ENCODE assay signal across 16 cellular contexts in genomic region chr17:35148144-35148543, GRCh38. TPM values are rescaled to one million over a fixed set of nuclear protein-coding genes. Genes with fewer than 3 reads are reported as not detected.
"Had no signal": no experiment of that assay in that cellular context is flagged by ENCODE, and none has a peak within 500 bp of the region (broad histone marks: within the 10 kb centered on the region; RNA-seq: fewer than 3 reads in every experiment).

No MANE protein-coding gene starts in this region.

- H3K4me1 ChIP-seq: lower lobe of right lung had no signal

- H3K27ac ChIP-seq: brain microvascular endothelial cell, dorsolateral prefrontal cortex, hepatocyte, lower lobe of right lung, thoracic aorta had no signal

- H3K4me3 ChIP-seq: dorsolateral prefrontal cortex, hepatocyte, lower lobe of right lung, thoracic aorta had no signal

- H3K79me2 ChIP-seq: hepatocyte had no signal

- H3K9me3 ChIP-seq: lower lobe of right lung, thoracic aorta had no signal

- DNase-seq: activated effector memory CD4-positive, alpha-beta T cell treated with Interleukin-2 at 50 U/mL for 16 hours; activated T-cell treated with anti-CD3 and anti-CD28 coated beads, Interleukin-2, amount 50 U/mL, for 24 hours; brain microvascular endothelial cell; dorsolateral prefrontal cortex; foreskin melanocyte; lower lobe of right lung; naive thymus-derived CD4-positive, alpha-beta T cell; stimulated activated CD4-positive, alpha-beta T cell treated with anti-CD3 and anti-CD28 coated beads, Interleukin-15, amount 100 ng/mL, for 24 hours; stimulated activated CD4-positive, alpha-beta T cell treated with anti-CD3 and anti-CD28 coated beads, Interleukin-4, amount 100 ng/mL, for 24 hours had no signal

- H2AFZ ChIP-seq: hepatocyte had no signal

- H3K4me2 ChIP-seq: hepatocyte had no signal

- H3K27me3 ChIP-seq: brain microvascular endothelial cell, dorsolateral prefrontal cortex, hepatocyte had no signal

- H3K36me3 ChIP-seq: brain microvascular endothelial cell, lower lobe of right lung, thoracic aorta had no signal

- ATAC-seq: activated CD4-positive, CD25-positive, alpha-beta regulatory T cell treated with anti-CD3 and anti-CD28 coated beads, Interleukin-2, amount 50 U/mL, for 24 hours; activated naive CD4-positive, alpha-beta T cell treated with anti-CD3 and anti-CD28 coated beads, Interleukin-2, amount 50 U/mL, for 72 hours; naive thymus-derived CD4-positive, alpha-beta T cell had no signal

RNA-seq across cellular contexts. Expression of gene UNC45B, which starts 0.5 kb away (rescaled TPM):
- total RNA-seq: cerebellum, hepatocyte, kidney epithelial cell, mesothelial cell of epicardium, thoracic aorta had no signal
- polyA plus RNA-seq: hepatocyte had no signal

RNA-seq across cellular contexts. Expression of gene FNDC8, which starts 26.7 kb away (rescaled TPM):
- total RNA-seq: activated naive CD4-positive, alpha-beta T cell treated with anti-CD3 and anti-CD28 coated beads, Interleukin-2, amount 50 U/mL, for 72 hours; cerebellum; hepatocyte; kidney epithelial cell; lower lobe of right lung; mesothelial cell of epicardium; naive thymus-derived CD4-positive, alpha-beta T cell; thoracic aorta had no signal
- polyA plus RNA-seq: hepatocyte; naive thymus-derived CD4-positive, alpha-beta T cell had no signal

RNA-seq across cellular contexts. Expression of gene SLC35G3, which starts 46.0 kb away (rescaled TPM):
- total RNA-seq: activated naive CD4-positive, alpha-beta T cell treated with anti-CD3 and anti-CD28 coated beads, Interleukin-2, amount 50 U/mL, for 72 hours; cerebellum; dorsolateral prefrontal cortex; hepatocyte; kidney epithelial cell; lower lobe of right lung; mesothelial cell of epicardium; naive thymus-derived CD4-positive, alpha-beta T cell; thoracic aorta had no signal
- polyA plus RNA-seq: hepatocyte; naive thymus-derived CD4-positive, alpha-beta T cell had no signal
